8 cellular contexts compared by ENCODE assay signal in the genomic region with DNA sequence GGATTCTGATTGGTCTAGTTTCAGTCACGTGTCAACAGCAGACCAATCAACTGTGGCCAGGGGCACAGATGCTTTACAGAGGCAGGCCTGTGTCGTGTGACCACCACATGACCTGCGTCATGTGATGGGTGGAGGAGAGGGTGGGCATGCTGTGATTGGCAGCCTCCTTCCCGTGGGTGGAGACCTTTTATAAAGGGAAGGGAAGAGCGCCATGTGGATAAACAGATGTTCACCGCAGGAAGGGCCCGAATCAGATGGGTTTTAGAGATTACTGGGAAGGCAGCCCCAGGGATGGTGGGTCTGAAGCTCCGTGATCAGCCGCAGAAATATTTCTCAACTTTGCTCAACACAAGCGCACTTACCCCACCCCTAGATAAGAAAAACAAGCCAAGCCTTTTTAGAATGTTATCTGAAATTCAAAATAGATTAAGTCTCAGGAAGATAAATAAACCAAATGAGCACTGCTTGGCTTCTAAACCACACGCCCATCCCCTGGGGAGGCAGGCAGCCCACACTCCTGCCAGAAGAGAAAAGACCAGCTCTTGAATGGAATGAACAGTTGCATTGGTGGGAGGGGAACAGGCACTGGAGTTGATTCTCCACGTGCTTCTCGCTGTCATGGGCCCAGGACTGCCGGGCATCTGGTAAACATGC. TPM values are rescaled to one million over a fixed set of nuclear protein-coding genes. Genes with fewer than 3 reads are reported as not detected.
DNase-seq lines count a peak whose midpoint lies in the region; TF ChIP-seq lines count a peak whose summit lies in the region.

No MANE protein-coding gene starts in this region.

- H3K27me3 ChIP-seq in BLaER1 (no peaks in the 10 kb centered on the region), Peyer's patch (no peaks in the 10 kb centered on the region)

- no peak for TF ChIP-seq POLR2A in Peyer's patch (IDR thresholded peaks at IDR 0.05)

- H3K4me2 ChIP-seq in BLaER1, result peak overlapping the region; percentile 56

- no peak overlapping the region for H3K4me3 Mint-ChIP-seq in nephron progenitor cell

- peaks cover 56% of the 10 kb centered on the region for H3K4me1 ChIP-seq in BLaER1
- H3K4me1 ChIP-seq in Peyer's patch, result no peaks in the 10 kb centered on the region

- no peak overlapping the region for H3K9ac ChIP-seq in BLaER1

- H3K36me3 Mint-ChIP-seq in nephron progenitor cell (ENCODE audit: low read depth), result no peaks in the 10 kb centered on the region

- no peak overlapping the region for H3K27ac Mint-ChIP-seq in nephron progenitor cell

- peaks cover 31% of the 10 kb centered on the region for H3K4me1 Mint-ChIP-seq in nephron progenitor cell

- no peaks in the 10 kb centered on the region for H3K9me3 Mint-ChIP-seq in nephron progenitor cell

- H3K27me3 Mint-ChIP-seq in nephron progenitor cell (ENCODE audit: low read depth, poor library complexity), result peaks cover 32% of the 10 kb centered on the region

- no peak for TF ChIP-seq CTCF in Peyer's patch (IDR thresholded peaks at IDR 0.05)
- no peak for TF ChIP-seq CTCF in nephron progenitor cell (IDR thresholded peaks at IDR 0.05)

- H3K4me3 ChIP-seq in BLaER1 (no peak overlapping the region), Peyer's patch (no peak overlapping the region)

- H3K27ac ChIP-seq in BLaER1, result peak overlapping the region; percentile 45; the same call in 1 of the 2 replicates
- peak overlapping the region; percentile 54 for H3K27ac ChIP-seq in cingulate gyrus (ENCODE audit: low read depth, low read length)
- H3K27ac ChIP-seq in Peyer's patch, result no peak overlapping the region

- no peaks in the 10 kb centered on the region for H4K20me1 ChIP-seq in BLaER1

- DNase-seq in M059J (ENCODE audit: low read depth), result peak; percentile 61
- DNase-seq in myocyte (ENCODE audit: low read depth), result peak; percentile 85
- DNase-seq in HK-2 (ENCODE audit: unreplicated experiment), result no peak
- DNase-seq in stimulated activated CD4-positive, alpha-beta T cell treated with anti-CD3 and anti-CD28 coated beads, Interleukin-12 subunit alpha, Interleukin-12 subunit beta, amount 100 ng/mL, for 4 hours, result no peak
- no peak for DNase-seq in Peyer's patch
- DNase-seq in nephron progenitor cell, result no peak

- H3K9me3 ChIP-seq in BLaER1 (0 out of 2 replicates have a peak, but pooled peaks cover 8% of the 10 kb centered on the region), Peyer's patch (no peaks in the 10 kb centered on the region)

- H3K36me3 ChIP-seq in BLaER1, result no peaks in the 10 kb centered on the region
- H3K36me3 ChIP-seq in Peyer's patch, result no peaks in the 10 kb centered on the region

RNA-seq across cellular contexts. Expression of a gene that starts 43.6 kb away (rescaled TPM):
- 0.30 and 3.0 TPM in 2 replicates for total RNA-seq in M059J (2014; rRNA removed; shearing (Covaris generic))
- total RNA-seq in myocyte, result 0.68 and 0.94 TPM in 2 replicates
- polyA plus RNA-seq in myocyte (2012), result 1.9 TPM
- total RNA-seq in Peyer's patch, result 1 to 10 TPM in 1 of 4 donors, not detected in 3; 1.7 TPM

Comparison
In these comparisons a context has a peak if more than half of its experiments do, and no peak if none do; other contexts are left out.
1. H3K27ac ChIP-seq: peak in BLaER1 (single experiment) and cingulate gyrus (single experiment); none in Peyer's patch (0 of 4).
2. DNase-seq: peak in M059J (single experiment) and myocyte (single experiment); none in HK-2 (single experiment), stimulated activated CD4-positive, alpha-beta T cell treated with anti-CD3 and anti-CD28 coated beads, Interleukin-12 subunit alpha, Interleukin-12 subunit beta, amount 100 ng/mL, for 4 hours (single experiment), Peyer's patch (0 of 3) and nephron progenitor cell (single experiment).